In genomic region chr9:24487250-24487861, GRCh38 we compare ENCODE assay signal across 25 cellular contexts. TPM values are rescaled to one million over a fixed set of nuclear protein-coding genes. Genes with fewer than 3 reads are reported as not detected.
"Had no signal": no experiment of that assay in that cellular context is flagged by ENCODE, and none has a peak within 500 bp of the region (broad histone marks: within the 10 kb centered on the region; RNA-seq: fewer than 3 reads in every experiment).

No MANE protein-coding gene starts in this region.

- H3K36me3 Mint-ChIP-seq: naive thymus-derived CD8-positive, alpha-beta T cell had no signal

- ATAC-seq: activated T-cell treated with anti-CD3 and anti-CD28 coated beads, Interleukin-2, amount 50 U/mL, for 4 hours; heart left ventricle; left lobe of liver; mucosa of descending colon; naive thymus-derived CD8-positive, alpha-beta T cell had no signal

- H3K27ac ChIP-seq: adrenal gland, colonic mucosa, esophagus muscularis mucosa, heart left ventricle, skin epidermis had no signal

- DNase-seq: activated CD4-positive, alpha-beta memory T cell treated with anti-CD3 and anti-CD28 coated beads, Interleukin-2, amount 10 ng/mL, durations not matched to agents 7 days and 5 days; activated CD4-positive, alpha-beta T cell treated with anti-CD3 and anti-CD28 coated beads for 4 hours; activated effector memory CD4-positive, alpha-beta T cell treated with Interleukin-2 at 50 U/mL for 16 hours; activated naive CD4-positive, alpha-beta T cell treated with anti-CD3 and anti-CD28 coated beads, Interleukin-2, amount 50 U/mL, for 16 hours; activated T-cell treated with anti-CD3 and anti-CD28 coated beads, Interleukin-2, amount 50 U/mL, for 4 hours; adrenal gland; caudate nucleus; colonic mucosa; heart left ventricle; mammary epithelial cell; mucosa of descending colon; naive thymus-derived CD8-positive, alpha-beta T cell; nucleus accumbens; posterior cingulate gyrus; retina; stimulated activated CD4-positive, alpha-beta T cell treated with anti-CD3 and anti-CD28 coated beads, Interleukin-4, amount 100 ng/mL, for 4 hours; stimulated activated CD8-positive, alpha-beta memory T cell treated with anti-CD3 and anti-CD28 coated beads, Interleukin-4, amount 100 ng/mL, for 48 hours; stimulated activated naive CD4-positive, alpha-beta T cell treated with Interleukin-2 at 50 U/mL for 16 hours had no signal

- H3K27me3 Mint-ChIP-seq: activated CD4-positive, alpha-beta memory T cell treated with anti-CD3 and anti-CD28 coated beads, Interleukin-2, amount 10 ng/mL, durations not matched to agents 7 days and 5 days; naive thymus-derived CD8-positive, alpha-beta T cell had no signal

- H3K4me1 ChIP-seq: adrenal gland, colonic mucosa, heart left ventricle had no signal

- H3K4me3 ChIP-seq: adrenal gland, colonic mucosa, esophagus muscularis mucosa, heart left ventricle, mucosa of descending colon, skin epidermis had no signal

- H3K9me3 ChIP-seq: adrenal gland, colonic mucosa, esophagus muscularis mucosa, mucosa of descending colon had no signal

- H3K27ac Mint-ChIP-seq: activated CD4-positive, alpha-beta memory T cell treated with anti-CD3 and anti-CD28 coated beads, Interleukin-2, amount 10 ng/mL, durations not matched to agents 7 days and 5 days; naive thymus-derived CD8-positive, alpha-beta T cell; T-helper 1 cell treated with Interleukin-12 subunit alpha and Interleukin-12 subunit beta and Interleukin-4 antibody, amounts not matched to agents 30 μg/mL and 1 μg/mL, for 36 hours had no signal

- H3K36me3 ChIP-seq: adrenal gland, colonic mucosa, esophagus muscularis mucosa, heart left ventricle had no signal

- FAIRE-seq: frontal cortex, islet of Langerhans had no signal

- H3K4me1 Mint-ChIP-seq: activated CD4-positive, alpha-beta memory T cell treated with anti-CD3 and anti-CD28 coated beads, Interleukin-2, amount 10 ng/mL, durations not matched to agents 7 days and 5 days; naive thymus-derived CD8-positive, alpha-beta T cell had no signal

- H3K27me3 ChIP-seq: adrenal gland, colonic mucosa, esophagus muscularis mucosa, heart left ventricle had no signal

- H3K4me3 Mint-ChIP-seq: activated CD4-positive, alpha-beta memory T cell treated with anti-CD3 and anti-CD28 coated beads, Interleukin-2, amount 10 ng/mL, durations not matched to agents 7 days and 5 days; activated T-cell treated with anti-CD3 and anti-CD28 coated beads, Interleukin-2, amount 50 U/mL, for 4 hours; naive thymus-derived CD8-positive, alpha-beta T cell; T-helper 1 cell treated with Interleukin-12 subunit alpha and Interleukin-12 subunit beta and Interleukin-4 antibody, amounts not matched to agents 30 μg/mL and 1 μg/mL, for 36 hours had no signal

RNA-seq across cellular contexts. Expression of gene IZUMO3, which starts 58.3 kb away (rescaled TPM):
- total RNA-seq: activated CD4-positive, alpha-beta memory T cell treated with anti-CD3 and anti-CD28 coated beads, Interleukin-2, amount 10 ng/mL, durations not matched to agents 7 days and 5 days; activated T-cell treated with anti-CD3 and anti-CD28 coated beads, Interleukin-2, amount 50 U/mL, for 4 hours; adrenal gland; colonic mucosa; esophagus muscularis mucosa; frontal cortex; heart left ventricle; left lobe of liver; mammary epithelial cell; mucosa of descending colon; naive thymus-derived CD8-positive, alpha-beta T cell; ureter had no signal
